1 cellular context compared by ENCODE assay signal in genomic region chr10:37857287-37858211, GRCh38.
TF ChIP-seq lines count a peak whose summit lies in the region.

ZNF248 (minus strand) TSS chr10:37857610; CDS start chr10:37856310, 1,300 bp downstream.

TF ChIP-seq in IMR-90, 13 proteins besides CTCF, POLR2A, EP300 and RAD21 (continued from another document):
- peak; percentile 33; the same call in 1 of the 2 replicates for TF ChIP-seq USF2 (IDR thresholded peaks at IDR 0.05; ENCODE audit: low read depth, low read length)
- TF ChIP-seq FOS (IDR thresholded peaks at IDR 0.05; ENCODE audit: low read depth, low read length): no peak
- TF ChIP-seq SMC3 (IDR thresholded peaks at IDR 0.05; ENCODE audit: low read depth, low read length): no peak
TF ChIP-seq in IMR-90: peak in this region for 4.
